In genomic region chr9:137251490-137252268, GRCh38 we compare ENCODE assay signal across 18 cellular contexts. TPM values are rescaled to one million over a fixed set of nuclear protein-coding genes. Genes with fewer than 3 reads are reported as not detected.
DNase-seq lines count a peak whose midpoint lies in the region; ATAC-seq, FAIRE-seq and TF ChIP-seq lines count a peak whose summit lies in the region.
"Had no signal": no experiment of that assay in that cellular context is flagged by ENCODE, and none has a peak within 500 bp of the region (broad histone marks: within the 10 kb centered on the region; RNA-seq: fewer than 3 reads in every experiment).

No MANE protein-coding gene starts in this region.

- peaks cover 0 to 6% of the 10 kb centered on the region in 2 donors for H3K4me1 Mint-ChIP-seq in natural killer cell
- peaks cover 5 to 10% of the 10 kb centered on the region in 2 donors for H3K4me1 Mint-ChIP-seq in natural killer cell treated with Interleukin-12 subunit alpha and Interleukin-12 subunit beta and Interleukin-15 and Interleukin-18, amount 100 ng/mL, for 72 hours (ENCODE audit: low read depth in 2 of 2)
- peaks cover 13% of the 10 kb centered on the region for H3K4me1 Mint-ChIP-seq in neural crest cell

- in situ Hi-C loops in K562 (cut with MboI) = no loop called here

- DNase-seq in natural killer cell (no peak), K562 (ENCODE audit: extremely low read depth in 1 of 4, low spot score in 3 of 4) (no peak), neural crest cell (ENCODE audit: low read depth, low spot score) (no peak), tibial artery (no peak), NCI-H146 (lab: John Stamatoyannopoulos, UW) (no peak), suprapubic skin (ENCODE audit: low spot score in 2 of 2) (no peak)
- no peak for DNase-seq in natural killer cell treated with Interleukin-12 subunit alpha and Interleukin-12 subunit beta and Interleukin-15 and Interleukin-18, amount 100 ng/mL, for 72 hours (ENCODE audit: low spot score)
- DNase-seq: Kasumi-1, NCI-H1694 treated with DMSO at 0.1 percent for 48 hours, NCI-H446 had no signal

- no peaks in the 10 kb centered on the region for H3K9me3 Mint-ChIP-seq in natural killer cell
- H3K9me3 Mint-ChIP-seq in natural killer cell treated with Interleukin-12 subunit alpha and Interleukin-12 subunit beta and Interleukin-15 and Interleukin-18, amount 100 ng/mL, for 72 hours = no peaks in the 10 kb centered on the region
- no peaks in the 10 kb centered on the region for H3K9me3 Mint-ChIP-seq in neural crest cell
- H3K9me3 Mint-ChIP-seq: IgD-negative memory B cell had no signal

- intact Hi-C loops in natural killer cell (cut with micrococcal nuclease) = no loop called here
- intact Hi-C loops in K562 (cut with micrococcal nuclease) = no loop called here
- intact Hi-C loops in tibial artery (cut with DNase I; ENCODE audit: low total_unique reads) = no loop called here

- TF ChIP-seq CTCF in natural killer cell (IDR thresholded peaks at IDR 0.05) (no peak), K562 (IDR thresholded peaks at IDR 0.05 in 2 of 3, conservative IDR thresholded peaks at IDR 0.05 in 1 of 3; ENCODE audit: insufficient read depth in 2 of 3, low read depth in 1 of 3, low read length in 3 of 3) (no peak), neural crest cell (conservative IDR thresholded peaks at IDR 0.05) (no peak), tibial artery (IDR thresholded peaks at IDR 0.05) (no peak), suprapubic skin (IDR thresholded peaks at IDR 0.05) (no peak)

- ATAC-seq in natural killer cell (no peak), K562 (no peak)
- ATAC-seq in natural killer cell treated with Interleukin-12 subunit alpha and Interleukin-12 subunit beta and Interleukin-15 and Interleukin-18, amount 100 ng/mL, for 72 hours = no peak
- ATAC-seq: Panc1 had no signal

- H3K36me3 ChIP-seq in K562 (ENCODE audit: control insufficient read depth, insufficient read depth, low read length) (peaks cover 7% of the 10 kb centered on the region), tibial artery (peaks cover 0 to 5% (median 1%) of the 10 kb centered on the region in 3 donors), suprapubic skin (peaks cover 2% of the 10 kb centered on the region)

- no peaks in the 10 kb centered on the region; the same call in 1 of the 2 replicates for H4K20me1 ChIP-seq in K562 (replicated peaks; ENCODE audit: control insufficient read depth, insufficient read depth, low read length)

- H3K4me3 ChIP-seq in K562 (no peak overlapping the region), tibial artery (no peak overlapping the region), suprapubic skin (no peak overlapping the region)
- H3K4me3 ChIP-seq: HAP-1 had no signal

- H3K27ac Mint-ChIP-seq in natural killer cell (no peak overlapping the region), neural crest cell (ENCODE audit: unreplicated experiment) (peak overlapping the region; percentile 27)
- H3K27ac Mint-ChIP-seq in natural killer cell treated with Interleukin-12 subunit alpha and Interleukin-12 subunit beta and Interleukin-15 and Interleukin-18, amount 100 ng/mL, for 72 hours = no peak overlapping the region
- H3K27ac Mint-ChIP-seq: IgD-negative memory B cell had no signal

- TF ChIP-seq EP300 in K562 (IDR thresholded peaks at IDR 0.05; ENCODE audit: low read length) (no peak), suprapubic skin (IDR thresholded peaks at IDR 0.05) (no peak)

- no peak overlapping the region for H2AFZ ChIP-seq in K562 (ENCODE audit: low read depth, low read length)

- H3K9me1 ChIP-seq in K562 (ENCODE audit: control insufficient read depth, insufficient read depth, low read length) = no peaks in the 10 kb centered on the region

- no peak overlapping the region for H3K4me2 ChIP-seq in K562 (ENCODE audit: insufficient read depth, low read length)

- H3K4me1 ChIP-seq in K562 (replicated peaks in 1 of 2; ENCODE audit: control insufficient read depth in 2 of 2, insufficient read depth in 2 of 2, low read length in 2 of 2) (peaks cover 13 to 74% of the 10 kb centered on the region in 2 experiments), tibial artery (peaks cover 0 to 22% (median 18%) of the 10 kb centered on the region in 4 donors), suprapubic skin (peaks cover 23% of the 10 kb centered on the region)

- WGBS in K562 (ENCODE audit: insufficient coverage, low coverage, missing lambda C conversion rate) = 78% methylated on average over 13 of the region's 22 CpGs
- 88% methylated on average over 19 of the region's 22 CpGs for WGBS in suprapubic skin

- peak overlapping the region; percentile 25 for H3K4me3 Mint-ChIP-seq in natural killer cell
- H3K4me3 Mint-ChIP-seq in natural killer cell treated with Interleukin-12 subunit alpha and Interleukin-12 subunit beta and Interleukin-15 and Interleukin-18, amount 100 ng/mL, for 72 hours = no peak overlapping the region
- H3K4me3 Mint-ChIP-seq in neural crest cell = peak overlapping the region; percentile 38

- no TSS peak for BruUV-seq in K562 (replicated peaks; lab: Mats Ljungman, UMichigan)

- H3K27ac ChIP-seq in K562 (ENCODE audit: extremely low read depth, low read depth, low read length) (no peak overlapping the region), tibial artery (no peak overlapping the region), suprapubic skin (no peak overlapping the region)

- FAIRE-seq in K562 (lab: Jason Lieb, UNC) = no peak
- FAIRE-seq: A204.1, GM12892 had no signal

- H3K36me3 Mint-ChIP-seq in natural killer cell = no peaks in the 10 kb centered on the region
- no peaks in the 10 kb centered on the region for H3K36me3 Mint-ChIP-seq in natural killer cell treated with Interleukin-12 subunit alpha and Interleukin-12 subunit beta and Interleukin-15 and Interleukin-18, amount 100 ng/mL, for 72 hours
- peaks cover 2% of the 10 kb centered on the region for H3K36me3 Mint-ChIP-seq in neural crest cell (ENCODE audit: low read depth)
- H3K36me3 Mint-ChIP-seq: IgD-negative memory B cell had no signal

- H3K79me2 ChIP-seq in K562 (ENCODE audit: control insufficient read depth, insufficient read depth, low read length) = peaks cover 27% of the 10 kb centered on the region

- peak overlapping the region in 1 of 2 experiments; percentile 65; a peak in 2 of 4 replicates for H3K9ac ChIP-seq in K562 (ENCODE audit: insufficient read depth in 1 of 2, low read depth in 2 of 2, low read length in 2 of 2)

- H3K27me3 Mint-ChIP-seq in natural killer cell (ENCODE audit: low read depth in 2 of 2) = no peaks in the 10 kb centered on the region
- no peaks in the 10 kb centered on the region for H3K27me3 Mint-ChIP-seq in natural killer cell treated with Interleukin-12 subunit alpha and Interleukin-12 subunit beta and Interleukin-15 and Interleukin-18, amount 100 ng/mL, for 72 hours
- peaks cover 3% of the 10 kb centered on the region for H3K27me3 Mint-ChIP-seq in neural crest cell (ENCODE audit: low read depth)
- H3K27me3 Mint-ChIP-seq: IgD-negative memory B cell had no signal

- no peak for TF ChIP-seq RAD21 in K562 (CRISPR knock-in tag; conservative IDR thresholded peaks at IDR 0.05 in 1 of 2, IDR thresholded peaks at IDR 0.05 in 1 of 2)

- H3K27me3 ChIP-seq in K562 (ENCODE audit: control insufficient read depth in 2 of 2, insufficient read depth in 2 of 2, low read length in 2 of 2) (no peaks in the 10 kb centered on the region), tibial artery (peaks cover 0 to 33% of the 10 kb centered on the region in 2 donors), suprapubic skin (no peaks in the 10 kb centered on the region)

- TF ChIP-seq POLR2A in K562 (conservative IDR thresholded peaks at IDR 0.05) (no peak), suprapubic skin (IDR thresholded peaks at IDR 0.05) (no peak)

- CTCF ChIA-PET in K562 (lab: Yijun Ruan, JAX; ENCODE audit: low intra/inter-chr PET ratio) = no interaction called here

- POLR2A ChIA-PET in K562 (lab: Yijun Ruan, JAX) = interaction anchor here (8.3 kb wide), 1 partner anchor 9 kb away, joined by 221 read pairs; the partner anchor contains the start of gene TUBB4B

- H3K9me3 ChIP-seq in K562 (replicated peaks; ENCODE audit: control insufficient read depth, insufficient read depth, low read depth, low read length) = no peaks in the 10 kb centered on the region
- H3K9me3 ChIP-seq in tibial artery = no peaks in the 10 kb centered on the region
- H3K9me3 ChIP-seq in suprapubic skin = no peaks in the 10 kb centered on the region
- H3K9me3 ChIP-seq: HAP-1 had no signal

RNA-seq across cellular contexts. Expression of gene STPG3, which starts 0.6 kb away (rescaled TPM):
- total RNA-seq in natural killer cell (not detected), K562 (2014; rRNA removed) (not detected in 2 replicates), K562 (2014; rRNA removed; fragmentation: Illumina TruSeq; extraction: Trizol) (not detected in 2 replicates), K562 (2015; rRNA removed; fragmentation: Illumina TruSeq; extraction: Trizol) (not detected in 2 replicates), K562 (2021) (not detected in 2 replicates), neural crest cell (0.26 TPM in 1 of 2 replicates, not detected in the other), suprapubic skin (1 to 10 TPM in 1 of 4 donors, not detected in 3; 1.2 TPM)
- not detected for total RNA-seq in natural killer cell treated with Interleukin-12 subunit alpha and Interleukin-12 subunit beta and Interleukin-15 and Interleukin-18, amount 100 ng/mL, for 72 hours
- not detected in 2 replicates for total RNA-seq in K562 (2011; cell fraction: chromatin; rRNA removed; ENCODE audit: low replicate concordance)
- not detected in 2 replicates for total RNA-seq in K562 (2011; cell fraction: nucleolus; rRNA removed)
- total RNA-seq in K562 (2011; cell fraction: nucleoplasm; rRNA removed) = not detected in 2 replicates
- polyA plus RNA-seq in K562 (2011; rRNA removed) (not detected in 2 replicates), K562 (2014; fragmentation: Illumina TruSeq; extraction: Trizol) (not detected in 2 replicates), K562 (2014; fragmentation: Nextera tagmentation; extraction: Ambion mirVana) (not detected), K562 (2014; rRNA removed) (not detected in 2 replicates)
- not detected in 2 replicates for polyA plus RNA-seq in K562 (2011; cell fraction: cytosol; rRNA removed)
- polyA plus RNA-seq in K562 (2011; cell fraction: nucleus; rRNA removed) = not detected in 2 replicates
- polyA plus RNA-seq in K562 (2012) = 1.4 TPM in 2 replicates
- not detected in 2 replicates for polyA minus RNA-seq in K562 (2011; rRNA and poly(A)+ RNA removed)
- not detected in 2 replicates for polyA minus RNA-seq in K562 (2011; cell fraction: cytosol; rRNA and poly(A)+ RNA removed)
- polyA minus RNA-seq in K562 (2011; cell fraction: nucleus; rRNA and poly(A)+ RNA removed) = 0.44 TPM in 1 of 2 replicates, not detected in the other
- total RNA-seq: Daoy, HT1080, MCF 10A had no signal
- polyA plus RNA-seq: IgD-negative memory B cell had no signal

RNA-seq across cellular contexts. Expression of gene NELFB, which starts 3.4 kb away (rescaled TPM):
- 10 to 100 TPM; 42.9 to 53.8 (median 52.6) TPM for total RNA-seq in natural killer cell
- 10 to 100 TPM; 58.8 to 90.3 TPM for total RNA-seq in natural killer cell treated with Interleukin-12 subunit alpha and Interleukin-12 subunit beta and Interleukin-15 and Interleukin-18, amount 100 ng/mL, for 72 hours
- 20.6 and 61.7 TPM in 2 replicates for total RNA-seq in K562 (2011; cell fraction: chromatin; rRNA removed; ENCODE audit: low replicate concordance)
- 48.5 and 57.8 TPM in 2 replicates for total RNA-seq in K562 (2011; cell fraction: nucleolus; rRNA removed)
- 24.1 and 26.4 TPM in 2 replicates for total RNA-seq in K562 (2011; cell fraction: nucleoplasm; rRNA removed)
- total RNA-seq in K562 (2014; rRNA removed) = 50.0 and 57.8 TPM in 2 replicates
- 13.8 and 17.6 TPM in 2 replicates for total RNA-seq in K562 (2014; rRNA removed; fragmentation: Illumina TruSeq; extraction: Trizol)
- 29.7 and 30.5 TPM in 2 replicates for total RNA-seq in K562 (2015; rRNA removed; fragmentation: Illumina TruSeq; extraction: Trizol)
- 81.2 and 84.0 TPM in 2 replicates for total RNA-seq in K562 (2021)
- 38.3 and 49.6 TPM in 2 replicates for polyA plus RNA-seq in K562 (2011; rRNA removed)
- polyA plus RNA-seq in K562 (2011; cell fraction: cytosol; rRNA removed) = 51.9 and 81.6 TPM in 2 replicates
- 55.4 and 66.0 TPM in 2 replicates for polyA plus RNA-seq in K562 (2011; cell fraction: nucleus; rRNA removed)
- 61.8 and 81.8 TPM in 2 replicates for polyA plus RNA-seq in K562 (2012)
- 28.4 and 52.9 TPM in 2 replicates for polyA plus RNA-seq in K562 (2014; fragmentation: Illumina TruSeq; extraction: Trizol)
- under 1 TPM; 0.24 to 0.49 TPM for polyA plus RNA-seq in K562 (2014; fragmentation: Nextera tagmentation; extraction: Ambion mirVana)
- polyA plus RNA-seq in K562 (2014; rRNA removed) = 56.2 and 57.1 TPM in 2 replicates
- polyA minus RNA-seq in K562 (2011; rRNA and poly(A)+ RNA removed) = 22.0 and 33.8 TPM in 2 replicates
- 41.6 and 47.4 TPM in 2 replicates for polyA minus RNA-seq in K562 (2011; cell fraction: cytosol; rRNA and poly(A)+ RNA removed)
- 11.4 and 18.9 TPM in 2 replicates for polyA minus RNA-seq in K562 (2011; cell fraction: nucleus; rRNA and poly(A)+ RNA removed)
- 76.7 and 79.0 TPM in 2 replicates for total RNA-seq in neural crest cell
- 10 to 100 TPM; 45.0 to 54.2 (median 50.9) TPM for total RNA-seq in suprapubic skin

RNA-seq across cellular contexts. Expression of gene TUBB4B, which starts 10.6 kb away (rescaled TPM):
- total RNA-seq in natural killer cell = 100 to 1,000 TPM in 1 of 3 donors, 10 to 100 TPM in 2; 84.4 to 121 (median 93.9) TPM
- 100 to 1,000 TPM; 332 to 432 TPM for total RNA-seq in natural killer cell treated with Interleukin-12 subunit alpha and Interleukin-12 subunit beta and Interleukin-15 and Interleukin-18, amount 100 ng/mL, for 72 hours
- total RNA-seq in K562 (2011; cell fraction: chromatin; rRNA removed; ENCODE audit: low replicate concordance) = 122 and 317 TPM in 2 replicates
- total RNA-seq in K562 (2011; cell fraction: nucleolus; rRNA removed) = 269 and 300 TPM in 2 replicates
- 142 and 195 TPM in 2 replicates for total RNA-seq in K562 (2011; cell fraction: nucleoplasm; rRNA removed)
- total RNA-seq in K562 (2014; rRNA removed) = 264 and 325 TPM in 2 replicates
- 86.3 and 117 TPM in 2 replicates for total RNA-seq in K562 (2014; rRNA removed; fragmentation: Illumina TruSeq; extraction: Trizol)
- 287 and 291 TPM in 2 replicates for total RNA-seq in K562 (2015; rRNA removed; fragmentation: Illumina TruSeq; extraction: Trizol)
- 425 and 437 TPM in 2 replicates for total RNA-seq in K562 (2021)
- polyA plus RNA-seq in K562 (2011; rRNA removed) = 268 and 271 TPM in 2 replicates
- 337 and 660 TPM in 2 replicates for polyA plus RNA-seq in K562 (2011; cell fraction: cytosol; rRNA removed)
- 333 and 371 TPM in 2 replicates for polyA plus RNA-seq in K562 (2011; cell fraction: nucleus; rRNA removed)
- 429 and 432 TPM in 2 replicates for polyA plus RNA-seq in K562 (2012)
- polyA plus RNA-seq in K562 (2014; fragmentation: Illumina TruSeq; extraction: Trizol) = 393 and 490 TPM in 2 replicates
- 10 to 100 TPM; 24.1 to 51.3 TPM for polyA plus RNA-seq in K562 (2014; fragmentation: Nextera tagmentation; extraction: Ambion mirVana)
- polyA plus RNA-seq in K562 (2014; rRNA removed) = 426 and 443 TPM in 2 replicates
- 130 and 204 TPM in 2 replicates for polyA minus RNA-seq in K562 (2011; rRNA and poly(A)+ RNA removed)
- polyA minus RNA-seq in K562 (2011; cell fraction: cytosol; rRNA and poly(A)+ RNA removed) = 222 and 247 TPM in 2 replicates
- polyA minus RNA-seq in K562 (2011; cell fraction: nucleus; rRNA and poly(A)+ RNA removed) = 108 and 161 TPM in 2 replicates
- total RNA-seq in neural crest cell = 329 and 336 TPM in 2 replicates
- total RNA-seq in suprapubic skin = 100 to 1,000 TPM; 225 to 708 (median 639) TPM

RNA-seq across cellular contexts. Expression of gene SLC34A3, which starts 21.0 kb away (rescaled TPM):
- total RNA-seq in natural killer cell = not detected
- total RNA-seq in natural killer cell treated with Interleukin-12 subunit alpha and Interleukin-12 subunit beta and Interleukin-15 and Interleukin-18, amount 100 ng/mL, for 72 hours = not detected
- total RNA-seq in K562 (2011; cell fraction: chromatin; rRNA removed; ENCODE audit: low replicate concordance) = not detected in 2 replicates
- total RNA-seq in K562 (2011; cell fraction: nucleolus; rRNA removed) = not detected in 2 replicates
- total RNA-seq in K562 (2011; cell fraction: nucleoplasm; rRNA removed) = not detected in 2 replicates
- not detected in 2 replicates for total RNA-seq in K562 (2014; rRNA removed)
- total RNA-seq in K562 (2014; rRNA removed; fragmentation: Illumina TruSeq; extraction: Trizol) = not detected in 2 replicates
- total RNA-seq in K562 (2015; rRNA removed; fragmentation: Illumina TruSeq; extraction: Trizol) = not detected in 2 replicates
- total RNA-seq in K562 (2021) = not detected in 2 replicates
- not detected in 2 replicates for polyA plus RNA-seq in K562 (2011; rRNA removed)
- polyA plus RNA-seq in K562 (2011; cell fraction: cytosol; rRNA removed) = 0.03 TPM in 1 of 2 replicates, not detected in the other
- not detected in 2 replicates for polyA plus RNA-seq in K562 (2011; cell fraction: nucleus; rRNA removed)
- polyA plus RNA-seq in K562 (2012) = 0.09 and 0.21 TPM in 2 replicates
- polyA plus RNA-seq in K562 (2014; fragmentation: Illumina TruSeq; extraction: Trizol) = not detected in 2 replicates
- polyA plus RNA-seq in K562 (2014; fragmentation: Nextera tagmentation; extraction: Ambion mirVana) = not detected
- not detected in 2 replicates for polyA plus RNA-seq in K562 (2014; rRNA removed)
- polyA minus RNA-seq in K562 (2011; rRNA and poly(A)+ RNA removed) = not detected in 2 replicates
- not detected in 2 replicates for polyA minus RNA-seq in K562 (2011; cell fraction: cytosol; rRNA and poly(A)+ RNA removed)
- not detected in 2 replicates for polyA minus RNA-seq in K562 (2011; cell fraction: nucleus; rRNA and poly(A)+ RNA removed)
- not detected in 2 replicates for total RNA-seq in neural crest cell
- under 1 TPM in 1 of 4 donors, not detected in 3; 0.34 TPM for total RNA-seq in suprapubic skin
- total RNA-seq: Daoy, HT1080, MCF 10A had no signal
- polyA plus RNA-seq: IgD-negative memory B cell had no signal

RNA-seq across cellular contexts. Expression of gene RNF224, which starts 24.4 kb away (rescaled TPM):
- total RNA-seq in natural killer cell = not detected
- not detected for total RNA-seq in natural killer cell treated with Interleukin-12 subunit alpha and Interleukin-12 subunit beta and Interleukin-15 and Interleukin-18, amount 100 ng/mL, for 72 hours
- 0.25 TPM in 1 of 2 replicates, not detected in the other for total RNA-seq in K562 (2011; cell fraction: chromatin; rRNA removed; ENCODE audit: low replicate concordance)
- total RNA-seq in K562 (2011; cell fraction: nucleolus; rRNA removed) = 0.17 and 0.26 TPM in 2 replicates
- total RNA-seq in K562 (2011; cell fraction: nucleoplasm; rRNA removed) = not detected in 2 replicates
- total RNA-seq in K562 (2014; rRNA removed) = 0.16 TPM in 1 of 2 replicates, not detected in the other
- not detected in 2 replicates for total RNA-seq in K562 (2014; rRNA removed; fragmentation: Illumina TruSeq; extraction: Trizol)
- not detected in 2 replicates for total RNA-seq in K562 (2015; rRNA removed; fragmentation: Illumina TruSeq; extraction: Trizol)
- total RNA-seq in K562 (2021) = not detected in 2 replicates
- polyA plus RNA-seq in K562 (2011; rRNA removed) = 0.04 TPM in 1 of 2 replicates, not detected in the other
- 0.18 TPM in 1 of 2 replicates, not detected in the other for polyA plus RNA-seq in K562 (2011; cell fraction: cytosol; rRNA removed)
- polyA plus RNA-seq in K562 (2011; cell fraction: nucleus; rRNA removed) = 0.10 and 0.16 TPM in 2 replicates
- polyA plus RNA-seq in K562 (2012) = 0.25 and 0.58 TPM in 2 replicates
- polyA plus RNA-seq in K562 (2014; fragmentation: Illumina TruSeq; extraction: Trizol) = not detected in 2 replicates
- not detected for polyA plus RNA-seq in K562 (2014; fragmentation: Nextera tagmentation; extraction: Ambion mirVana)
- not detected in 2 replicates for polyA plus RNA-seq in K562 (2014; rRNA removed)
- not detected in 2 replicates for polyA minus RNA-seq in K562 (2011; rRNA and poly(A)+ RNA removed)
- not detected in 2 replicates for polyA minus RNA-seq in K562 (2011; cell fraction: cytosol; rRNA and poly(A)+ RNA removed)
- not detected in 2 replicates for polyA minus RNA-seq in K562 (2011; cell fraction: nucleus; rRNA and poly(A)+ RNA removed)
- 0.16 TPM in 1 of 2 replicates, not detected in the other for total RNA-seq in neural crest cell
- total RNA-seq in suprapubic skin = 1 to 10 TPM in 3 of 4 donors, under 1 TPM in 1; 0.34 to 2.0 (median 1.1) TPM
- total RNA-seq: Daoy, HT1080 had no signal
- polyA plus RNA-seq: IgD-negative memory B cell had no signal
